8 cellular contexts compared by ENCODE assay signal in genomic region chr2:68121873-68122679, GRCh38. TPM values are rescaled to one million over a fixed set of nuclear protein-coding genes. Genes with fewer than 3 reads are reported as not detected.
A peak's percentile ranks its signal among the peaks of the same experiment; 100 is the strongest.
DNase-seq lines count a peak whose midpoint lies in the region; ATAC-seq and TF ChIP-seq lines count a peak whose summit lies in the region.

No MANE protein-coding gene starts in this region.

- H4K20me1 ChIP-seq in BLaER1 treated with 17β-estradiol and CSF1 and Interleukin-3, amounts not matched to agents 10 nM and 100 nM, result no peaks in the 10 kb centered on the region

- peak; percentile 89 for ATAC-seq in mucosa of descending colon
- ATAC-seq in GM19452 (IDR thresholded peaks at IDR 0.05; ENCODE audit: unreplicated experiment), result no peak

- TF ChIP-seq CTCF in endothelial cell (IDR thresholded peaks at IDR 0.05; ENCODE audit: unreplicated experiment) (peak; percentile 99), mucosa of descending colon (IDR thresholded peaks at IDR 0.05) (peak; percentile 96)

- H3K27ac Mint-ChIP-seq in endothelial cell (ENCODE audit: unreplicated experiment), result no peak overlapping the region

- no peaks in the 10 kb centered on the region for H3K9me3 ChIP-seq in BLaER1 treated with 17β-estradiol and CSF1 and Interleukin-3, amounts not matched to agents 10 nM and 100 nM (replicated peaks in 1 of 11)
- no peaks in the 10 kb centered on the region for H3K9me3 ChIP-seq in HAP-1
- H3K9me3 ChIP-seq in mucosa of descending colon, result no peaks in the 10 kb centered on the region

- DNase-seq in HAP-1 (ENCODE audit: low spot score in 2 of 2) (peak; percentile 65 to 94), NCI-H774 (lab: John Stamatoyannopoulos, UW) (peak; percentile 57), endothelial cell (ENCODE audit: low spot score) (peak; percentile 92), mucosa of descending colon (peak; percentile 80 to 96 (median 89))
- DNase-seq in activated CD8-positive, alpha-beta memory T cell treated with anti-CD3 and anti-CD28 coated beads for 48 hours (ENCODE audit: low read depth in 2 of 3, low spot score in 2 of 3), result peak; percentile 39 to 79 (median 74)
- peak; percentile 60 for DNase-seq in stimulated activated CD8-positive, alpha-beta memory T cell treated with anti-CD3 and anti-CD28 coated beads, Interleukin-4, amount 100 ng/mL, for 24 hours (ENCODE audit: low read depth)

- no peak overlapping the region for H3K4me3 ChIP-seq in BLaER1 treated with 17β-estradiol and CSF1 and Interleukin-3, amounts not matched to agents 10 nM and 100 nM
- H3K4me3 ChIP-seq in HAP-1 (no peak overlapping the region), mucosa of descending colon (no peak overlapping the region)

- H3K4me1 ChIP-seq in BLaER1 treated with 17β-estradiol and CSF1 and Interleukin-3, amounts not matched to agents 10 nM and 100 nM, result peaks cover 10 to 22% (median 16%) of the 10 kb centered on the region in 10 experiments
- H3K4me1 ChIP-seq in HAP-1, result no peaks in the 10 kb centered on the region; the same call in 1 of the 2 replicates
- no peaks in the 10 kb centered on the region for H3K4me1 ChIP-seq in mucosa of descending colon (ENCODE audit: low read depth)

- no peaks in the 10 kb centered on the region for H3K9me3 Mint-ChIP-seq in endothelial cell (ENCODE audit: unreplicated experiment)

- H3K4me1 Mint-ChIP-seq in endothelial cell (ENCODE audit: unreplicated experiment), result peaks cover 8% of the 10 kb centered on the region

- in situ Hi-C loops in HAP-1 (cut with MboI; ENCODE audit: low sequenced_read_pairs), result loop anchor here (10.0 to 25.0 kb wide), 2 partner anchors 173 to 315 kb away; no protein-coding TSS in a partner anchor

- H3K4me3 Mint-ChIP-seq in endothelial cell (ENCODE audit: unreplicated experiment), result no peak overlapping the region

- H3K27me3 Mint-ChIP-seq in endothelial cell (ENCODE audit: unreplicated experiment), result peaks cover 2% of the 10 kb centered on the region

- peak overlapping the region in 8 of 11 experiments; percentile 2 to 61 (median 22); a peak in 9 of 22 replicates for H3K4me2 ChIP-seq in BLaER1 treated with 17β-estradiol and CSF1 and Interleukin-3, amounts not matched to agents 10 nM and 100 nM

- H3K36me3 Mint-ChIP-seq in endothelial cell (ENCODE audit: low read depth, unreplicated experiment), result no peaks in the 10 kb centered on the region

- no peaks in the 10 kb centered on the region for H3K36me3 ChIP-seq in BLaER1 treated with 17β-estradiol and CSF1 and Interleukin-3, amounts not matched to agents 10 nM and 100 nM
- H3K36me3 ChIP-seq in HAP-1 (replicated peaks) (no peaks in the 10 kb centered on the region), mucosa of descending colon (ENCODE audit: low read depth) (no peaks in the 10 kb centered on the region)

- no peaks in the 10 kb centered on the region for H3K27me3 ChIP-seq in BLaER1 treated with 17β-estradiol and CSF1 and Interleukin-3, amounts not matched to agents 10 nM and 100 nM
- no peaks in the 10 kb centered on the region for H3K27me3 ChIP-seq in HAP-1 (ENCODE audit: low read depth)

- H3K9ac ChIP-seq in BLaER1 treated with 17β-estradiol and CSF1 and Interleukin-3, amounts not matched to agents 10 nM and 100 nM, result no peak overlapping the region

- no peak overlapping the region for H3K27ac ChIP-seq in BLaER1 treated with 17β-estradiol and CSF1 and Interleukin-3, amounts not matched to agents 10 nM and 100 nM

- intact Hi-C loops in mucosa of descending colon (cut with DNase I, micrococcal nuclease), result loop anchor here (5.0 kb wide), 2 partner anchors 160 to 320 kb away; no protein-coding TSS in a partner anchor

RNA-seq across cellular contexts. Expression of gene PNO1, which starts 35.6 kb away (rescaled TPM):
- total RNA-seq in endothelial cell (ENCODE audit: unreplicated experiment), result 11.4 TPM
- total RNA-seq in mucosa of descending colon, result 10 to 100 TPM in 1 of 3 donors, 1 to 10 TPM in 2; 5.1 to 12.3 (median 7.9) TPM

RNA-seq across cellular contexts. Expression of gene C1D, which starts 59.3 kb away (rescaled TPM):
- total RNA-seq in endothelial cell (ENCODE audit: unreplicated experiment) (20.9 TPM), mucosa of descending colon (10 to 100 TPM; 13.2 to 18.8 (median 14.1) TPM)
